ENCODE assay signal across 1 cellular context in genomic region chr17:30824356-30825145, GRCh38.
A peak's percentile ranks its signal among the peaks of the same experiment; 100 is the strongest.
TF ChIP-seq lines count a peak whose summit lies in the region.

Gene CRLF3 (minus strand): TSS chr17:30824692. CDS start chr17:30824651, 41 bp downstream.

TF ChIP-seq in HEK293, 187 proteins besides CTCF, POLR2A, EP300 and RAD21 (continued from another document):
- no peak; the same call in 1 of the 2 replicates for TF ChIP-seq ZNF341 (tag by site-specific recombination; IDR thresholded peaks at IDR 0.05; ENCODE audit: low read depth)
- no peak for TF ChIP-seq ZNF16 (tag by site-specific recombination; IDR thresholded peaks at IDR 0.05; ENCODE audit: low read depth)
- TF ChIP-seq ZBTB26 (tag by site-specific recombination; optimal IDR thresholded peaks at IDR 0.05) = peak; percentile 95
- no peak for TF ChIP-seq ZNF701 (tag by site-specific recombination; IDR thresholded peaks at IDR 0.05)
- TF ChIP-seq ZNF645 (tag by site-specific recombination; IDR thresholded peaks at IDR 0.05) = no peak
- no peak for TF ChIP-seq ZNF18 (tag by site-specific recombination; IDR thresholded peaks at IDR 0.05)
- peak; percentile 77; the same call in 1 of the 2 replicates for TF ChIP-seq KLF17 (tag by site-specific recombination; IDR thresholded peaks at IDR 0.05)
- TF ChIP-seq HOXC10 (CRISPR knock-in tag; IDR thresholded peaks at IDR 0.05) = no peak
- TF ChIP-seq ZBTB10 (tag by site-specific recombination; IDR thresholded peaks at IDR 0.05) = peak; percentile 89
- no peak for TF ChIP-seq ELK4 (IDR thresholded peaks at IDR 0.05; ENCODE audit: borderline replicate concordance, low read depth, low read length)
- TF ChIP-seq ZBTB17 (tag by site-specific recombination; IDR thresholded peaks at IDR 0.05) = no peak; the same call in 1 of the 2 replicates
- no peak for TF ChIP-seq ZNF518A (tag by site-specific recombination; conservative IDR thresholded peaks at IDR 0.05; ENCODE audit: low read depth)
- TF ChIP-seq SCRT2 (tag by site-specific recombination; IDR thresholded peaks at IDR 0.05) = no peak
- no peak for TF ChIP-seq SCRT1 (tag by site-specific recombination; IDR thresholded peaks at IDR 0.05; ENCODE audit: borderline replicate concordance)
- TF ChIP-seq ZNF76 (tag by site-specific recombination; IDR thresholded peaks at IDR 0.05; ENCODE audit: borderline replicate concordance, low read depth) = peak; percentile 93
- no peak; the same call in 1 of the 2 replicates for TF ChIP-seq ZBTB48 (tag by site-specific recombination; IDR thresholded peaks at IDR 0.05)
- TF ChIP-seq YY2 (tag by site-specific recombination; IDR thresholded peaks at IDR 0.05) = 0 out of 2 replicates have a peak, but pooled peaks have one; percentile 40
- no peak for TF ChIP-seq ZNF654 (tag by site-specific recombination; IDR thresholded peaks at IDR 0.05; ENCODE audit: low read depth)
- no peak for TF ChIP-seq ZBTB21 (tag by site-specific recombination; IDR thresholded peaks at IDR 0.05)
- no peak for TF ChIP-seq ZNF747 (tag by site-specific recombination; IDR thresholded peaks at IDR 0.05)
- no peak for TF ChIP-seq ZSCAN16 (tag by site-specific recombination; IDR thresholded peaks at IDR 0.05)
- TF ChIP-seq GLIS2 (tag by site-specific recombination; IDR thresholded peaks at IDR 0.05) = peak; percentile 95
- TF ChIP-seq ZNF704 (tag by site-specific recombination; IDR thresholded peaks at IDR 0.05) = 0 out of 2 replicates have a peak, but pooled peaks have one; percentile 58
- peak; percentile 92 for TF ChIP-seq KLF16 (tag by site-specific recombination; IDR thresholded peaks at IDR 0.05)
- TF ChIP-seq ZNF585B (tag by site-specific recombination; IDR thresholded peaks at IDR 0.05) = no peak
- TF ChIP-seq ZNF211 (tag by site-specific recombination; IDR thresholded peaks at IDR 0.05; ENCODE audit: low read depth) = no peak
- TF ChIP-seq ZNF416 (tag by site-specific recombination; IDR thresholded peaks at IDR 0.05) = no peak
